In the genomic region with DNA sequence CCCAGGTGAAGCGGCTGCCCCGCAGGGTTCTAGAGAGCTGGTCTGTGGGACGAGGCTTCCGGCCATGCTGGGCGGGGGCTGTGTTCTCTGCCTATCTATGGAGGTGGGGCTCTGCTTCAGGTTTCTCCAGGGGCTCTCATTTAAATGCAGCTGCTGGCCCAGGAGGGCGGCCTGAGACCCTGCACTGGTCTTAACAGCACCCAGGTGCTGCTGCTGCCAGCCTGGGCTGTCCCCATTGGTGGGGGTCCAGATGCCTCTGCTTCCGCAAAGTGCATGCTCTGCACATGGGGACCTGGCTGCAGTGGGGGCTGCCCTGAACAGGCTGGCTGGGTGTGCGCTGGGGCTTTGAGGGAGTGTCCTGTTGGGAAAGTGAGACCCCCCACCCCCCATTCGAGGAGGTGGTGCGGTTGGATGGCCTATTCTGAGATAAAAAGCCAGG, we compare ENCODE assay signal across 24 cellular contexts. TPM values are rescaled to one million over a fixed set of nuclear protein-coding genes. Genes with fewer than 3 reads are reported as not detected.
A peak's percentile ranks its signal among the peaks of the same experiment; 100 is the strongest.
DNase-seq lines count a peak whose midpoint lies in the region; ATAC-seq and TF ChIP-seq lines count a peak whose summit lies in the region.
"Had no signal": no experiment of that assay in that cellular context is flagged by ENCODE, and none has a peak within 500 bp of the region (broad histone marks: within the 10 kb centered on the region; RNA-seq: fewer than 3 reads in every experiment).

No MANE protein-coding gene starts in this region.

- no peaks in the 10 kb centered on the region for H3K27me3 ChIP-seq in ovary
- 0 out of 2 replicates have a peak, but pooled peaks cover 2% of the 10 kb centered on the region for H3K27me3 ChIP-seq in PC-3 (ENCODE audit: low read length)
- H3K27me3 ChIP-seq: MG63, neutrophil had no signal

- H3K9me3 ChIP-seq in ovary (no peaks in the 10 kb centered on the region), PC-3 (ENCODE audit: low read length) (no peaks in the 10 kb centered on the region)
- H3K9me3 ChIP-seq: MG63, neutrophil had no signal

- BruUV-seq in PC-3 (replicated peaks; lab: Mats Ljungman, UMichigan), result no TSS peak

- no peak overlapping the region for H3K27ac Mint-ChIP-seq in natural killer cell treated with Interleukin-12 subunit alpha and Interleukin-12 subunit beta and Interleukin-15 and Interleukin-18, amount 100 ng/mL, for 72 hours
- no peak overlapping the region for H3K27ac Mint-ChIP-seq in natural killer cell
- H3K27ac Mint-ChIP-seq in chondrocyte (ENCODE audit: unreplicated experiment), result no peak overlapping the region
- H3K27ac Mint-ChIP-seq: activated naive CD8-positive, alpha-beta T cell had no signal

- H3K4me3 ChIP-seq in ovary (no peak overlapping the region), PC-3 (ENCODE audit: low read length) (no peak overlapping the region)
- H3K4me3 ChIP-seq: lung, MG63 had no signal

- H4K20me1 ChIP-seq in PC-3 (ENCODE audit: low read length), result no peaks in the 10 kb centered on the region

- H3K27me3 Mint-ChIP-seq in natural killer cell treated with Interleukin-12 subunit alpha and Interleukin-12 subunit beta and Interleukin-15 and Interleukin-18, amount 100 ng/mL, for 72 hours, result peaks cover 0 to 7% of the 10 kb centered on the region in 2 donors
- H3K27me3 Mint-ChIP-seq in natural killer cell (ENCODE audit: low read depth in 2 of 2) (peaks cover 0 to 5% of the 10 kb centered on the region in 2 donors), chondrocyte (ENCODE audit: low read depth) (peaks cover 2% of the 10 kb centered on the region)
- H3K27me3 Mint-ChIP-seq: CD4-positive, CD25-positive, alpha-beta regulatory T cell had no signal

- peaks cover 54% of the 10 kb centered on the region for H3K4me1 ChIP-seq in ovary (ENCODE audit: insufficient read depth)
- no peaks in the 10 kb centered on the region for H3K4me1 ChIP-seq in PC-3 (ENCODE audit: insufficient read depth, low read length)

- no peak overlapping the region for H3K9ac ChIP-seq in PC-3 (ENCODE audit: low read length)

- no peaks in the 10 kb centered on the region for H3K79me2 ChIP-seq in PC-3 (ENCODE audit: low read length)

- TF ChIP-seq POLR2A in ovary (IDR thresholded peaks at IDR 0.05), result no peak

- no peaks in the 10 kb centered on the region for H3K36me3 Mint-ChIP-seq in natural killer cell treated with Interleukin-12 subunit alpha and Interleukin-12 subunit beta and Interleukin-15 and Interleukin-18, amount 100 ng/mL, for 72 hours
- H3K36me3 Mint-ChIP-seq in natural killer cell (no peaks in the 10 kb centered on the region), chondrocyte (ENCODE audit: low read depth) (no peaks in the 10 kb centered on the region)

- no peak overlapping the region for H2AFZ ChIP-seq in PC-3 (ENCODE audit: low read length)

- CTCF ChIA-PET in PC-3 (lab: Charles Lee), result no interaction called here

- TF ChIP-seq EP300 in ovary (IDR thresholded peaks at IDR 0.05), result no peak

- no peaks in the 10 kb centered on the region for H3F3A ChIP-seq in PC-3 (ENCODE audit: low read length, unreplicated experiment)

- DNase-seq in natural killer cell treated with Interleukin-12 subunit alpha and Interleukin-12 subunit beta and Interleukin-15 and Interleukin-18, amount 100 ng/mL, for 72 hours (ENCODE audit: low spot score), result peak; percentile 38
- DNase-seq in natural killer cell, result no peak
- DNase-seq in chondrocyte (ENCODE audit: low spot score), result peak; percentile 86
- DNase-seq in ovary, result peak in 3 of 5 donors; percentile 14 to 43 (median 31)
- DNase-seq in NCI-H1694 (lab: John Stamatoyannopoulos, UW), result no peak
- DNase-seq in stimulated activated CD4-positive, alpha-beta T cell treated with anti-CD3 and anti-CD28 coated beads, Interleukin-2, amount 100 ng/mL, for 24 hours, result no peak
- no peak for DNase-seq in PC-3
- DNase-seq: CD4-positive, CD25-positive, alpha-beta regulatory T cell; central memory CD4-positive, alpha-beta T cell; KBM-7; MG63; NCI-H446 treated with DMSO at 0.1 percent for 48 hours; stimulated activated CD4-positive, alpha-beta T cell treated with anti-CD3 and anti-CD28 coated beads, Interleukin-12 subunit alpha, Interleukin-12 subunit beta, amount 100 ng/mL, for 4 hours; stimulated activated CD4-positive, alpha-beta T cell treated with anti-CD3 and anti-CD28 coated beads, Interleukin-4, amount 100 ng/mL, for 4 hours; stimulated activated naive CD4-positive, alpha-beta T cell treated with Interleukin-2 at 50 U/mL for 16 hours; T-helper 1 cell had no signal

- no peaks in the 10 kb centered on the region for H3K4me1 Mint-ChIP-seq in natural killer cell treated with Interleukin-12 subunit alpha and Interleukin-12 subunit beta and Interleukin-15 and Interleukin-18, amount 100 ng/mL, for 72 hours (ENCODE audit: low read depth in 2 of 2)
- H3K4me1 Mint-ChIP-seq in natural killer cell, result no peaks in the 10 kb centered on the region
- no peaks in the 10 kb centered on the region for H3K4me1 Mint-ChIP-seq in chondrocyte (ENCODE audit: low read depth)
- H3K4me1 Mint-ChIP-seq: CD4-positive, CD25-positive, alpha-beta regulatory T cell had no signal

- TF ChIP-seq CTCF in natural killer cell (IDR thresholded peaks at IDR 0.05) (no peak), chondrocyte (IDR thresholded peaks at IDR 0.05) (no peak), ovary (IDR thresholded peaks at IDR 0.05) (no peak), PC-3 (conservative IDR thresholded peaks at IDR 0.05; ENCODE audit: low read depth, low read length) (no peak)

- ATAC-seq in natural killer cell treated with Interleukin-12 subunit alpha and Interleukin-12 subunit beta and Interleukin-15 and Interleukin-18, amount 100 ng/mL, for 72 hours, result no peak
- ATAC-seq in natural killer cell (no peak), PC-3 (no peak)

- 60 to 66% (median 65%) methylated on average over 9 to 10 of the region's 10 CpGs for WGBS in ovary, 3 donors

- POLR2A ChIA-PET in PC-3 (lab: Charles Lee; ENCODE audit: unreplicated experiment), result no interaction called here

- H3K4me2 ChIP-seq in PC-3 (ENCODE audit: low read length), result no peak overlapping the region

- no peaks in the 10 kb centered on the region for H3K9me3 Mint-ChIP-seq in natural killer cell treated with Interleukin-12 subunit alpha and Interleukin-12 subunit beta and Interleukin-15 and Interleukin-18, amount 100 ng/mL, for 72 hours
- no peaks in the 10 kb centered on the region for H3K9me3 Mint-ChIP-seq in natural killer cell
- H3K9me3 Mint-ChIP-seq in chondrocyte (ENCODE audit: low read depth), result peaks cover 4% of the 10 kb centered on the region

- intact Hi-C loops in natural killer cell (cut with micrococcal nuclease) (no loop called here), ovary (cut with DNase I) (no loop called here), PC-3 (cut with micrococcal nuclease) (no loop called here)

- no peak overlapping the region for H3K4me3 Mint-ChIP-seq in natural killer cell treated with Interleukin-12 subunit alpha and Interleukin-12 subunit beta and Interleukin-15 and Interleukin-18, amount 100 ng/mL, for 72 hours
- H3K4me3 Mint-ChIP-seq in natural killer cell (no peak overlapping the region), chondrocyte (ENCODE audit: unreplicated experiment) (no peak overlapping the region)
- H3K4me3 Mint-ChIP-seq: activated naive CD8-positive, alpha-beta T cell; CD4-positive, CD25-positive, alpha-beta regulatory T cell had no signal

- H3K36me3 ChIP-seq in ovary (no peaks in the 10 kb centered on the region), PC-3 (ENCODE audit: low read depth, low read length) (no peaks in the 10 kb centered on the region)
- H3K36me3 ChIP-seq: MG63, neutrophil had no signal

- no peaks in the 10 kb centered on the region for H3K9me2 ChIP-seq in PC-3 (replicated peaks; ENCODE audit: low read length)

- H3K27ac ChIP-seq in ovary (peak overlapping the region in 1 of 2 donors; percentile 12), PC-3 (ENCODE audit: low read length) (no peak overlapping the region)
- H3K27ac ChIP-seq: neutrophil had no signal

RNA-seq across cellular contexts. Expression of a gene that starts 29.7 kb away (rescaled TPM):
- not detected for total RNA-seq in natural killer cell treated with Interleukin-12 subunit alpha and Interleukin-12 subunit beta and Interleukin-15 and Interleukin-18, amount 100 ng/mL, for 72 hours
- total RNA-seq in natural killer cell (not detected), chondrocyte (not detected in 3 replicates), ovary (under 1 TPM in 2 of 7 donors, not detected in 5; 0.20 to 0.50 TPM), PC-3 (2014; rRNA removed) (not detected in 2 replicates)
- polyA plus RNA-seq in ovary, result 1 to 10 TPM; 1.0 to 1.2 TPM
- total RNA-seq: aorta; CD4-positive, CD25-positive, alpha-beta regulatory T cell; dermis microvascular lymphatic vessel endothelial cell; endothelial cell of umbilical vein; HT-29; lung; SK-MEL-5 had no signal
- polyA plus RNA-seq: CD4-positive, CD25-positive, alpha-beta regulatory T cell; endothelial cell of umbilical vein had no signal

RNA-seq across cellular contexts. Expression of a gene that starts 33.3 kb away (rescaled TPM):
- total RNA-seq in natural killer cell treated with Interleukin-12 subunit alpha and Interleukin-12 subunit beta and Interleukin-15 and Interleukin-18, amount 100 ng/mL, for 72 hours, result under 1 TPM in 1 of 2 donors, not detected in 1; 0.48 TPM
- total RNA-seq in natural killer cell, result under 1 TPM in 1 of 3 donors, not detected in 2; 0.61 TPM
- not detected in 3 replicates for total RNA-seq in chondrocyte
- total RNA-seq in ovary, result 10 to 100 TPM; 16.7 to 99.0 (median 59.9) TPM
- polyA plus RNA-seq in ovary, result 100 to 1,000 TPM in 1 of 2 donors, 10 to 100 TPM in 1; 19.5 to 187 TPM
- total RNA-seq in PC-3 (2014; rRNA removed), result 0.44 TPM in 1 of 2 replicates, not detected in the other
- total RNA-seq: CD4-positive, CD25-positive, alpha-beta regulatory T cell; endothelial cell of umbilical vein; HT-29; SK-MEL-5 had no signal
- polyA plus RNA-seq: CD4-positive, CD25-positive, alpha-beta regulatory T cell had no signal

RNA-seq across cellular contexts. Expression of a gene that starts 53.2 kb away (rescaled TPM):
- 1,000 to 10,000 TPM in 1 of 2 donors, 100 to 1,000 TPM in 1; 834 to 1,122 TPM for total RNA-seq in natural killer cell treated with Interleukin-12 subunit alpha and Interleukin-12 subunit beta and Interleukin-15 and Interleukin-18, amount 100 ng/mL, for 72 hours
- total RNA-seq in natural killer cell (1,000 to 10,000 TPM in 2 of 3 donors, 100 to 1,000 TPM in 1; 815 to 1,068 (median 1,001) TPM), chondrocyte (724 to 826 TPM (median 808 TPM) in 3 replicates), ovary (over 10,000 TPM in 1 of 7 donors, 1,000 to 10,000 TPM in 6; 2,415 to 11,755 (median 2,627) TPM), PC-3 (2014; rRNA removed) (1,408 and 1,694 TPM in 2 replicates)
- polyA plus RNA-seq in ovary, result 1,000 to 10,000 TPM; 1,753 to 4,871 TPM

Comparison
In these comparisons a context has a peak if more than half of its experiments do, and no peak if none do; other contexts are left out.
1. DNase-seq: peak in natural killer cell treated with Interleukin-12 subunit alpha and Interleukin-12 subunit beta and Interleukin-15 and Interleukin-18, amount 100 ng/mL, for 72 hours (single experiment), chondrocyte (single experiment) and ovary (3 of 5); none in natural killer cell (single experiment), NCI-H1694 (single experiment), stimulated activated CD4-positive, alpha-beta T cell treated with anti-CD3 and anti-CD28 coated beads, Interleukin-2, amount 100 ng/mL, for 24 hours (0 of 2) and PC-3 (single experiment).
2. RNA of a gene that starts 33.3 kb away (total RNA-seq): 16.7 to 99.0 TPM in ovary; 0.48 TPM in natural killer cell treated with Interleukin-12 subunit alpha and Interleukin-12 subunit beta and Interleukin-15 and Interleukin-18, amount 100 ng/mL, for 72 hours, 0.44 TPM in PC-3, not detected in chondrocyte and 0.61 TPM in natural killer cell; every median in the first group is over 10 times any median in the second.